ENCODE assay signal across 1 cellular context in the genomic region with DNA sequence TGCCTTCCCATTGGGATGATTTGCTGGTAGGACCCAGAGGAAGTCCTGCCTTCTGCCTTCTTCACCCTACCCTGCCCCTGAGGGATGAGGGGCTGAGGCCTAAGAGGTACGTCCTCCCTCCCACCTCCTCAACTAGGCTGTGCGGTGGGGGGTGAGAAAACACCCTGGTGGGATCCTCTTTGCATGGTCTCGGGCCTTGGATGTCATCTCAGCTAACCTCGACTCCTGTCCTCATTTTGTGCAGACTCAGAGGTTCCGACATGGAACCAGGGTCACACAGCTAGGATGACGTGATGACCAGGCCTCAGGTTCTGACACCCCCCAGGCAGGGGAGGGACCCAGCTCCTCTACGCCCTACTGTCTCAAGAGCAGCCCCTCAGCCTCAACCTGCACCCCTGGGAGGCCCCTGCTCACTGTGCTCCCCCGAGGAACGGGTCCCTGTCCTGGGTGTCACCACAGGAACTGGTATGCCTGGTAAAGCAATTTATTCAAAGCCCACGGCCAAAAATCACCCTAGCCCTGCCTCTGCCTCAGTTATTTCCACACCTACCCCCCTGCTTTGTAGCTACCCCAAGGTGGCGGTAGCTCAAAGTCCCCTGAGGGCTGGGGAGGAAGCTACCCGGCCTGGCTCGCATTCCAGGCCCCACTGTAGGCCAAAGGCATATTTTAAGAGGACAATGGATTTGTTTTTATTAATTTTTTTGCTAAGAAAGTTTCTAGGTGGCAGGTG.
TF ChIP-seq lines count a peak whose summit lies in the region.

No MANE protein-coding gene starts in this region.

TF ChIP-seq in GM23338, 12 proteins besides CTCF, POLR2A, EP300 and RAD21:
- TF ChIP-seq, protein P1, sequence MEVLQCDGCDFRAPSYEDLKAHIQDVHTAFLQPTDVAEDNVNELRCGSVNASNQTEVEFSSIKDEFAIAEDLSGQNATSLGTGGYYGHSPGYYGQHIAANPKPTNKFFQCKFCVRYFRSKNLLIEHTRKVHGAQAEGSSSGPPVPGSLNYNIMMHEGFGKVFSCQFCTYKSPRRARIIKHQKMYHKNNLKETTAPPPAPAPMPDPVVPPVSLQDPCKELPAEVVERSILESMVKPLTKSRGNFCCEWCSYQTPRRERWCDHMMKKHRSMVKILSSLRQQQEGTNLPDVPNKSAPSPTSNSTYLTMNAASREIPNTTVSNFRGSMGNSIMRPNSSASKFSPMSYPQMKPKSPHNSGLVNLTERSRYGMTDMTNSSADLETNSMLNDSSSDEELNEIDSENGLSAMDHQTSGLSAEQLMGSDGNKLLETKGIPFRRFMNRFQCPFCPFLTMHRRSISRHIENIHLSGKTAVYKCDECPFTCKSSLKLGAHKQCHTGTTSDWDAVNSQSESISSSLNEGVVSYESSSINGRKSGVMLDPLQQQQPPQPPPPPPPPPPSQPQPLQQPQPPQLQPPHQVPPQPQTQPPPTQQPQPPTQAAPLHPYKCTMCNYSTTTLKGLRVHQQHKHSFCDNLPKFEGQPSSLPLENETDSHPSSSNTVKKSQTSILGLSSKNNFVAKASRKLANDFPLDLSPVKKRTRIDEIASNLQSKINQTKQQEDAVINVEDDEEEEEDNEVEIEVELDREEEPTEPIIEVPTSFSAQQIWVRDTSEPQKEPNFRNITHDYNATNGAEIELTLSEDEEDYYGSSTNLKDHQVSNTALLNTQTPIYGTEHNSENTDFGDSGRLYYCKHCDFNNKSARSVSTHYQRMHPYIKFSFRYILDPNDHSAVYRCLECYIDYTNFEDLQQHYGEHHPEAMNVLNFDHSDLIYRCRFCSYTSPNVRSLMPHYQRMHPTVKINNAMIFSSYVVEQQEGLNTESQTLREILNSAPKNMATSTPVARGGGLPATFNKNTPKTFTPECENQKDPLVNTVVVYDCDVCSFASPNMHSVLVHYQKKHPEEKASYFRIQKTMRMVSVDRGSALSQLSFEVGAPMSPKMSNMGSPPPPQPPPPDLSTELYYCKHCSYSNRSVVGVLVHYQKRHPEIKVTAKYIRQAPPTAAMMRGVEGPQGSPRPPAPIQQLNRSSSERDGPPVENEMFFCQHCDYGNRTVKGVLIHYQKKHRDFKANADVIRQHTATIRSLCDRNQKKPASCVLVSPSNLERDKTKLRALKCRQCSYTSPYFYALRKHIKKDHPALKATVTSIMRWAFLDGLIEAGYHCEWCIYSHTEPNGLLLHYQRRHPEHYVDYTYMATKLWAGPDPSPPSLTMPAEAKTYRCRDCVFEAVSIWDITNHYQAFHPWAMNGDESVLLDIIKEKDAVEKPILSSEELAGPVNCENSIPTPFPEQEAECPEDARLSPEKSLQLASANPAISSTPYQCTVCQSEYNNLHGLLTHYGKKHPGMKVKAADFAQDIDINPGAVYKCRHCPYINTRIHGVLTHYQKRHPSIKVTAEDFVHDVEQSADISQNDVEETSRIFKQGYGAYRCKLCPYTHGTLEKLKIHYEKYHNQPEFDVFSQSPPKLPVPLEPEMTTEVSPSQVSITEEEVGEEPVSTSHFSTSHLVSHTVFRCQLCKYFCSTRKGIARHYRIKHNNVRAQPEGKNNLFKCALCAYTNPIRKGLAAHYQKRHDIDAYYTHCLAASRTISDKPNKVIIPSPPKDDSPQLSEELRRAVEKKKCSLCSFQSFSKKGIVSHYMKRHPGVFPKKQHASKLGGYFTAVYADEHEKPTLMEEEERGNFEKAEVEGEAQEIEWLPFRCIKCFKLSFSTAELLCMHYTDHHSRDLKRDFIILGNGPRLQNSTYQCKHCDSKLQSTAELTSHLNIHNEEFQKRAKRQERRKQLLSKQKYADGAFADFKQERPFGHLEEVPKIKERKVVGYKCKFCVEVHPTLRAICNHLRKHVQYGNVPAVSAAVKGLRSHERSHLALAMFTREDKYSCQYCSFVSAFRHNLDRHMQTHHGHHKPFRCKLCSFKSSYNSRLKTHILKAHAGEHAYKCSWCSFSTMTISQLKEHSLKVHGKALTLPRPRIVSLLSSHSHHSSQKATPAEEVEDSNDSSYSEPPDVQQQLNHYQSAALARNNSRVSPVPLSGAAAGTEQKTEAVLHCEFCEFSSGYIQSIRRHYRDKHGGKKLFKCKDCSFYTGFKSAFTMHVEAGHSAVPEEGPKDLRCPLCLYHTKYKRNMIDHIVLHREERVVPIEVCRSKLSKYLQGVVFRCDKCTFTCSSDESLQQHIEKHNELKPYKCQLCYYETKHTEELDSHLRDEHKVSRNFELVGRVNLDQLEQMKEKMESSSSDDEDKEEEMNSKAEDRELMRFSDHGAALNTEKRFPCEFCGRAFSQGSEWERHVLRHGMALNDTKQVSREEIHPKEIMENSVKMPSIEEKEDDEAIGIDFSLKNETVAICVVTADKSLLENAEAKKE (CRISPR knock-in tag; IDR thresholded peaks at IDR 0.05), result no peak
- TF ChIP-seq ZNF331 (CRISPR knock-in tag; IDR thresholded peaks at IDR 0.05; ENCODE audit: low read depth), result no peak
- no peak for TF ChIP-seq EZH2 (IDR thresholded peaks at IDR 0.05; ENCODE audit: low read depth, unreplicated experiment)
- no peak for TF ChIP-seq POLR2AphosphoS5 (IDR thresholded peaks at IDR 0.05; ENCODE audit: low read depth)
- no peak for TF ChIP-seq EZH2phosphoT487 (IDR thresholded peaks at IDR 0.05; ENCODE audit: unreplicated experiment)
- TF ChIP-seq JUNB (IDR thresholded peaks at IDR 0.05; ENCODE audit: unreplicated experiment), result no peak
- no peak for TF ChIP-seq ZNF114 (CRISPR knock-in tag; IDR thresholded peaks at IDR 0.05)
- TF ChIP-seq, protein P2, sequence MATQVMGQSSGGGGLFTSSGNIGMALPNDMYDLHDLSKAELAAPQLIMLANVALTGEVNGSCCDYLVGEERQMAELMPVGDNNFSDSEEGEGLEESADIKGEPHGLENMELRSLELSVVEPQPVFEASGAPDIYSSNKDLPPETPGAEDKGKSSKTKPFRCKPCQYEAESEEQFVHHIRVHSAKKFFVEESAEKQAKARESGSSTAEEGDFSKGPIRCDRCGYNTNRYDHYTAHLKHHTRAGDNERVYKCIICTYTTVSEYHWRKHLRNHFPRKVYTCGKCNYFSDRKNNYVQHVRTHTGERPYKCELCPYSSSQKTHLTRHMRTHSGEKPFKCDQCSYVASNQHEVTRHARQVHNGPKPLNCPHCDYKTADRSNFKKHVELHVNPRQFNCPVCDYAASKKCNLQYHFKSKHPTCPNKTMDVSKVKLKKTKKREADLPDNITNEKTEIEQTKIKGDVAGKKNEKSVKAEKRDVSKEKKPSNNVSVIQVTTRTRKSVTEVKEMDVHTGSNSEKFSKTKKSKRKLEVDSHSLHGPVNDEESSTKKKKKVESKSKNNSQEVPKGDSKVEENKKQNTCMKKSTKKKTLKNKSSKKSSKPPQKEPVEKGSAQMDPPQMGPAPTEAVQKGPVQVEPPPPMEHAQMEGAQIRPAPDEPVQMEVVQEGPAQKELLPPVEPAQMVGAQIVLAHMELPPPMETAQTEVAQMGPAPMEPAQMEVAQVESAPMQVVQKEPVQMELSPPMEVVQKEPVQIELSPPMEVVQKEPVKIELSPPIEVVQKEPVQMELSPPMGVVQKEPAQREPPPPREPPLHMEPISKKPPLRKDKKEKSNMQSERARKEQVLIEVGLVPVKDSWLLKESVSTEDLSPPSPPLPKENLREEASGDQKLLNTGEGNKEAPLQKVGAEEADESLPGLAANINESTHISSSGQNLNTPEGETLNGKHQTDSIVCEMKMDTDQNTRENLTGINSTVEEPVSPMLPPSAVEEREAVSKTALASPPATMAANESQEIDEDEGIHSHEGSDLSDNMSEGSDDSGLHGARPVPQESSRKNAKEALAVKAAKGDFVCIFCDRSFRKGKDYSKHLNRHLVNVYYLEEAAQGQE (IDR thresholded peaks at IDR 0.05; ENCODE audit: unreplicated experiment), result no peak
- TF ChIP-seq CREB1 (CRISPR knock-in tag; IDR thresholded peaks at IDR 0.05; ENCODE audit: low read depth), result no peak
- TF ChIP-seq, protein P3, sequence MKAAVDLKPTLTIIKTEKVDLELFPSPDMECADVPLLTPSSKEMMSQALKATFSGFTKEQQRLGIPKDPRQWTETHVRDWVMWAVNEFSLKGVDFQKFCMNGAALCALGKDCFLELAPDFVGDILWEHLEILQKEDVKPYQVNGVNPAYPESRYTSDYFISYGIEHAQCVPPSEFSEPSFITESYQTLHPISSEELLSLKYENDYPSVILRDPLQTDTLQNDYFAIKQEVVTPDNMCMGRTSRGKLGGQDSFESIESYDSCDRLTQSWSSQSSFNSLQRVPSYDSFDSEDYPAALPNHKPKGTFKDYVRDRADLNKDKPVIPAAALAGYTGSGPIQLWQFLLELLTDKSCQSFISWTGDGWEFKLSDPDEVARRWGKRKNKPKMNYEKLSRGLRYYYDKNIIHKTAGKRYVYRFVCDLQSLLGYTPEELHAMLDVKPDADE (IDR thresholded peaks at IDR 0.05), result no peak
- TF ChIP-seq NANOG (IDR thresholded peaks at IDR 0.05; ENCODE audit: borderline replicate concordance), result no peak
- TF ChIP-seq STAT1 (IDR thresholded peaks at IDR 0.05; ENCODE audit: unreplicated experiment), result no peak
